Comparison of ENCODE assay signal across 8 cellular contexts in genomic region chr2:48343571-48344440, GRCh38. TPM values are rescaled to one million over a fixed set of nuclear protein-coding genes. Genes with fewer than 3 reads are reported as not detected.
A peak's percentile ranks its signal among the peaks of the same experiment; 100 is the strongest.
DNase-seq lines count a peak whose midpoint lies in the region; ATAC-seq and TF ChIP-seq lines count a peak whose summit lies in the region.

No MANE protein-coding gene starts in this region.

- peak overlapping the region; percentile 43; the same call in 1 of the 2 replicates for H4K5ac ChIP-seq in IMR-90 (ENCODE audit: low read depth, low read length)

- H2AFZ ChIP-seq in IMR-90 (replicated peaks; ENCODE audit: low read length, poor library complexity): no peak overlapping the region

- no peak overlapping the region for H4K91ac ChIP-seq in IMR-90 (ENCODE audit: insufficient read depth, low read depth, low read length)

- peak overlapping the region in 1 of 2 experiments; percentile 37; a peak in 2 of 4 replicates for H4K8ac ChIP-seq in IMR-90 (ENCODE audit: low read depth in 2 of 2, low read length in 2 of 2)

- intact Hi-C loops in IMR-90 (cut with micrococcal nuclease): no loop called here

- CTCF ChIA-PET in IMR-90 (lab: Yijun Ruan, JAX): no interaction called here

- in situ Hi-C loops in IMR-90 (cut with MboI; ENCODE audit: low sequenced_read_pairs): no loop called here

- H3K27me3 ChIP-seq in IMR-90 (ENCODE audit: control insufficient read depth, insufficient read depth, low read length) (no peaks in the 10 kb centered on the region), lung (ENCODE audit: control insufficient read depth, insufficient read depth) (no peaks in the 10 kb centered on the region)

- TF ChIP-seq CTCF in IMR-90 (conservative IDR thresholded peaks at IDR 0.05; ENCODE audit: low read depth, low read length) (no peak), lung (IDR thresholded peaks at IDR 0.05; ENCODE audit: control extremely low read depth, extremely low read depth) (no peak)

- H3K4me1 ChIP-seq in IMR-90 (ENCODE audit: control insufficient read depth, insufficient read depth, low read length) (peaks cover 7% of the 10 kb centered on the region), lung (ENCODE audit: control insufficient read depth in 2 of 2, insufficient read depth in 2 of 2, low read length in 2 of 2) (peaks cover 0 to 17% of the 10 kb centered on the region in 2 donors)

- H3K9me3 ChIP-seq in IMR-90 (ENCODE audit: control insufficient read depth, insufficient read depth, low read length) (peaks cover 6% of the 10 kb centered on the region), lung (ENCODE audit: control insufficient read depth in 2 of 2, insufficient read depth in 1 of 2, low read length in 1 of 2) (peaks cover 0 to 5% of the 10 kb centered on the region in 2 donors)

- H3K23ac ChIP-seq in IMR-90 (ENCODE audit: low read depth, low read length): peak overlapping the region; percentile 41; the same call in 1 of the 2 replicates

- H3K9me1 ChIP-seq in IMR-90 (ENCODE audit: insufficient read depth, low read length): 0 out of 2 replicates have a peak, but pooled peaks cover 3% of the 10 kb centered on the region

- peaks cover 3% of the 10 kb centered on the region for H3K36me3 ChIP-seq in IMR-90 (ENCODE audit: control insufficient read depth, insufficient read depth, low read length)
- H3K36me3 ChIP-seq in lung (ENCODE audit: control insufficient read depth in 2 of 2, insufficient read depth in 2 of 2, low read length in 2 of 2): peaks cover 2 to 4% of the 10 kb centered on the region in 2 donors

- POLR2A ChIA-PET in IMR-90 (lab: Charles Lee; ENCODE audit: unreplicated experiment): no interaction called here

- H3K27ac ChIP-seq in IMR-90 (ENCODE audit: insufficient read depth, low read length) (peak overlapping the region; percentile 78; the same call in 1 of the 2 replicates), lung (ENCODE audit: low read depth in 1 of 2, low read length in 1 of 2) (peak overlapping the region in 1 of 2 donors; percentile 57)

- H2AK9ac ChIP-seq in IMR-90 (replicated peaks; ENCODE audit: low read depth, low read length, poor library complexity): no peak overlapping the region

- peak overlapping the region; percentile 76 for H2BK120ac ChIP-seq in IMR-90 (ENCODE audit: low read depth, low read length)

- TF ChIP-seq RAD21 in IMR-90 (IDR thresholded peaks at IDR 0.05; ENCODE audit: low read length): 0 out of 2 replicates have a peak, but pooled peaks have one; percentile 11

- 0 out of 2 replicates have a peak overlapping the region, but pooled peaks have one; percentile 17 for H2AK5ac ChIP-seq in IMR-90 (ENCODE audit: low read depth, low read length)

- DNase-seq in CD1c-positive myeloid dendritic cell (ENCODE audit: extremely low spot score) (peak; percentile 54), IMR-90 (peak; percentile 93), astrocyte of the hippocampus (ENCODE audit: low read depth, low spot score) (peak; percentile 71), lung (ENCODE audit: low spot score) (no peak), NCI-H2029 (lab: John Stamatoyannopoulos, UW) (no peak), cerebellar cortex (ENCODE audit: low spot score) (no peak)
- no peak for DNase-seq in activated CD8-positive, alpha-beta memory T cell treated with anti-CD3 and anti-CD28 coated beads for 24 hours

- H3K79me1 ChIP-seq in IMR-90 (ENCODE audit: low read depth in 1 of 2, low read length in 2 of 2): peaks cover 21 to 49% of the 10 kb centered on the region in 2 experiments

- peak overlapping the region; percentile 96 for H2BK5ac ChIP-seq in IMR-90 (ENCODE audit: low read depth, low read length, poor library complexity, severe bottlenecking)

- H2BK15ac ChIP-seq in IMR-90 (ENCODE audit: low read depth, low read length): 0 out of 3 replicates have a peak overlapping the region, but pooled peaks have one; percentile 21

- peak overlapping the region; percentile 73 for H3K18ac ChIP-seq in IMR-90 (ENCODE audit: low read depth, low read length)

- peaks cover 3% of the 10 kb centered on the region; the same call in 1 of the 2 replicates for H4K20me1 ChIP-seq in IMR-90 (ENCODE audit: insufficient read depth, low read length)

- peak overlapping the region; percentile 68 for H3K4ac ChIP-seq in IMR-90 (ENCODE audit: low read depth, low read length)

- TF ChIP-seq POLR2A in IMR-90 (IDR thresholded peaks at IDR 0.05; ENCODE audit: low read depth, low read length): no peak

- H3K4me2 ChIP-seq in IMR-90 (ENCODE audit: low read depth, low read length): peak overlapping the region; percentile 92

- H3K14ac ChIP-seq in IMR-90 (replicated peaks; ENCODE audit: low read depth, low read length): 0 out of 2 replicates have a peak overlapping the region, but pooled peaks have one; percentile 49

- H3K56ac ChIP-seq in IMR-90 (ENCODE audit: extremely low read depth, insufficient read depth, low read length): peak overlapping the region; percentile 68; the same call in 1 of the 2 replicates

- H3K4me3 ChIP-seq in IMR-90 (ENCODE audit: insufficient read depth, low read depth, low read length): peak overlapping the region; percentile 39
- H3K4me3 ChIP-seq in lung: no peak overlapping the region

- ATAC-seq in GM19468 (IDR thresholded peaks at IDR 0.05; ENCODE audit: extremely low read depth, unreplicated experiment) (peak; percentile 78), IMR-90 (ENCODE audit: low read depth) (peak; percentile 91), lung (ENCODE audit: insufficient read depth, low FRiP score) (peak; percentile 41)

- peak overlapping the region; percentile 56; the same call in 1 of the 2 replicates for H3K9ac ChIP-seq in IMR-90 (ENCODE audit: low read depth, low read length)

- H2BK20ac ChIP-seq in IMR-90 (ENCODE audit: low read depth, low read length): peak overlapping the region; percentile 11; the same call in 1 of the 2 replicates

- dilution Hi-C loops in IMR-90 (cut with HindIII; ENCODE audit: low sequenced_read_pairs, unreplicated experiment): no loop called here

- WGBS in IMR-90 (ENCODE audit: extremely low coverage in 2 of 2, insufficient read length in 1 of 2), 2 experiments: 83% methylated on average over 1 of the region's 6 CpGs; no CpG with 5 or more reads in 1 of the 2 experiments
- WGBS in lung, 2 donors: 50 to 53% methylated on average over 6 of the region's 6 CpGs

- no TSS peak for BruUV-seq in IMR-90 (replicated peaks; lab: Mats Ljungman, UMichigan)

TF ChIP-seq in IMR-90, 13 proteins besides CTCF, POLR2A, EP300 and RAD21:
- TF ChIP-seq RCOR1 (IDR thresholded peaks at IDR 0.05; ENCODE audit: insufficient replicate concordance, low read length) (no peak), NFE2L2 (IDR thresholded peaks at IDR 0.05; ENCODE audit: low read depth, low read length) (no peak), CEBPB (IDR thresholded peaks at IDR 0.05; ENCODE audit: low read depth, low read length) (peak; percentile 19; the same call in 1 of the 2 replicates), SMC3 (IDR thresholded peaks at IDR 0.05; ENCODE audit: low read depth, low read length) (no peak), USF2 (IDR thresholded peaks at IDR 0.05; ENCODE audit: low read depth, low read length) (no peak), MAFK (IDR thresholded peaks at IDR 0.05; ENCODE audit: low read depth, low read length) (no peak), CHD1 (IDR thresholded peaks at IDR 0.05; ENCODE audit: low read depth, low read length) (no peak), MAZ (IDR thresholded peaks at IDR 0.05; ENCODE audit: borderline replicate concordance, low read depth, low read length) (0 out of 2 replicates have a peak, but pooled peaks have one; percentile 23), RFX5 (IDR thresholded peaks at IDR 0.05; ENCODE audit: low read depth, low read length) (no peak), FOS (IDR thresholded peaks at IDR 0.05; ENCODE audit: low read depth, low read length) (peak; percentile 64), BHLHE40 (IDR thresholded peaks at IDR 0.05; ENCODE audit: low read depth, low read length) (peak; percentile 53; the same call in 1 of the 2 replicates)

RNA-seq across cellular contexts. Expression of gene FOXN2, which starts 29.3 kb away (rescaled TPM):
- total RNA-seq in IMR-90 (2012; rRNA removed): 33.1 and 39.6 TPM in 2 replicates
- 3.2 and 3.8 TPM in 2 replicates for polyA plus RNA-seq in IMR-90 (2012; rRNA removed)
- polyA plus RNA-seq in IMR-90 (2012; cell fraction: cytosol; rRNA removed): 0.95 and 1.5 TPM in 2 replicates
- 1.0 and 5.5 TPM in 2 replicates for polyA plus RNA-seq in IMR-90 (2012; cell fraction: nucleus; rRNA removed; ENCODE audit: low replicate concordance)
- 10 to 100 TPM; 27.5 to 43.1 TPM for total RNA-seq in lung
- polyA plus RNA-seq in lung: 10 to 100 TPM in 1 of 2 donors, 1 to 10 TPM in 1; 4.8 to 12.9 TPM

Comparison
In these comparisons a context has a peak if more than half of its experiments do, and no peak if none do; other contexts are left out.
1. DNase-seq: peak in CD1c-positive myeloid dendritic cell (single experiment), IMR-90 (single experiment) and astrocyte of the hippocampus (single experiment); none in lung (single experiment), NCI-H2029 (single experiment), cerebellar cortex (single experiment) and activated CD8-positive, alpha-beta memory T cell treated with anti-CD3 and anti-CD28 coated beads for 24 hours (single experiment).
2. ATAC-seq: peak in every context shown above with its lines; median percentile 91 in IMR-90; 78 in GM19468; 41 in lung.